ENCODE assay signal across 8 cellular contexts in genomic region chr19:48739835-48740704, GRCh38. TPM values are rescaled to one million over a fixed set of nuclear protein-coding genes. Genes with fewer than 3 reads are reported as not detected.
DNase-seq lines count a peak whose midpoint lies in the region; ATAC-seq and TF ChIP-seq lines count a peak whose summit lies in the region.

Gene RASIP1 (minus strand): TSS chr19:48740610. CDS start chr19:48740282, 328 bp downstream.

- DNase-seq in A673 (ENCODE audit: low spot score) (no peak), NCI-H2171 (lab: John Stamatoyannopoulos, UW) (peak; percentile 25), NCI-H1694 (lab: John Stamatoyannopoulos, UW) (no peak)
- DNase-seq in naive thymus-derived CD8-positive, alpha-beta T cell, result no peak
- no peak for DNase-seq in activated CD8-positive, alpha-beta memory T cell treated with anti-CD3 and anti-CD28 coated beads, Interleukin-2, amount 50 U/mL, for 48 hours

- intact Hi-C loops in A673 (cut with micrococcal nuclease; ENCODE audit: unreplicated experiment), result loop anchor here (5.0 kb wide), 1 partner anchor 93 kb away; the partner anchor contains the start of gene CA11

- BruUV-seq in A673 (replicated peaks; lab: Mats Ljungman, UMichigan), result no TSS peak

- H3K27me3 ChIP-seq in A673 (replicated peaks; ENCODE audit: insufficient read depth, low read depth, low read length, poor library complexity), result no peaks in the 10 kb centered on the region

- H3K36me3 ChIP-seq in A673 (ENCODE audit: insufficient read depth, low read length, poor library complexity, severe bottlenecking), result no peaks in the 10 kb centered on the region

- H3K27ac ChIP-seq in A673 (ENCODE audit: low read depth, low read length, poor library complexity, severe bottlenecking), result peak within 1 kb of the TSS; percentile 73

- H3K27ac Mint-ChIP-seq in naive thymus-derived CD8-positive, alpha-beta T cell, result peak within 1 kb of the TSS in 1 of 10 donors; percentile 57

- no peak for ATAC-seq in naive thymus-derived CD8-positive, alpha-beta T cell
- ATAC-seq in GM18909 (IDR thresholded peaks at IDR 0.05; ENCODE audit: poor library complexity, unreplicated experiment), result no peak
- no peak for ATAC-seq in HG03432 (IDR thresholded peaks at IDR 0.05; ENCODE audit: unreplicated experiment)

- no peaks in the 10 kb centered on the region for H3K36me3 Mint-ChIP-seq in naive thymus-derived CD8-positive, alpha-beta T cell

- no peak for TF ChIP-seq CTCF in A673 (conservative IDR thresholded peaks at IDR 0.05; ENCODE audit: low read depth, low read length)

- H3K9me3 ChIP-seq in A673 (ENCODE audit: low read depth, low read length, poor library complexity, severe bottlenecking), result no peaks in the 10 kb centered on the region

- peak within 1 kb of the TSS; percentile 59 for H3K4me3 ChIP-seq in A673 (ENCODE audit: low read depth, low read length, poor library complexity, severe bottlenecking)

- H3K4me1 ChIP-seq in A673 (ENCODE audit: insufficient read depth, low read length, poor library complexity, severe bottlenecking), result peaks cover 21% of the 10 kb centered on the region

- peaks cover 0 to 2% (median 0%) of the 10 kb centered on the region in 9 donors for H3K9me3 Mint-ChIP-seq in naive thymus-derived CD8-positive, alpha-beta T cell

- POLR2A ChIA-PET in A673 (lab: Charles Lee; ENCODE audit: low non-redundant PET), result interaction anchor here (0.5 kb wide), 1 partner anchor 615 kb away, joined by 3 read pairs; no protein-coding TSS in a partner anchor
- POLR2A ChIA-PET in naive thymus-derived CD8-positive, alpha-beta T cell (lab: Charles Lee), result interaction anchor here (0.5 to 2.5 kb wide), 9 partner anchors 10 to 103 kb away, joined by 3 to 15 read pairs (median 5); partner anchors contain the start of genes CA11 and FUT1

- peak within 1 kb of the TSS in 9 of 10 donors; percentile 25 to 82 (median 52) for H3K4me3 Mint-ChIP-seq in naive thymus-derived CD8-positive, alpha-beta T cell

- CTCF ChIA-PET in A673 (lab: Charles Lee), result no interaction called here

- in situ Hi-C loops in endometrial microvascular endothelial cells (cut with HindIII; ENCODE audit: inconsistent ontology term, low pct_unique_long_range_greater_than_20kb, low sequenced_read_pairs), result no loop called here

- H3K4me1 Mint-ChIP-seq in naive thymus-derived CD8-positive, alpha-beta T cell, result peaks cover 6 to 27% (median 22%) of the 10 kb centered on the region in 4 donors

- H3K27me3 Mint-ChIP-seq in naive thymus-derived CD8-positive, alpha-beta T cell, result peaks cover 0 to 16% (median 2%) of the 10 kb centered on the region in 5 donors

RNA-seq across cellular contexts. Expression of gene RASIP1, which starts in this region (rescaled TPM):
- total RNA-seq in A673 (2021) (3.8 and 5.0 TPM in 2 replicates), endometrial microvascular endothelial cells (ENCODE audit: inconsistent ontology term) (191 TPM)
- under 1 TPM in 1 of 2 experiments, not detected in 1; 0.25 TPM for total RNA-seq in naive thymus-derived CD8-positive, alpha-beta T cell
- under 1 TPM in 2 of 3 donors, not detected in 1; 0.10 to 0.26 TPM for polyA plus RNA-seq in naive thymus-derived CD8-positive, alpha-beta T cell

Comparison
In these comparisons a context has a peak if more than half of its experiments do, and no peak if none do; other contexts are left out.
1. RNA of gene RASIP1 (total RNA-seq): 191 TPM in endometrial microvascular endothelial cells (single experiment); 3.8 to 5.0 TPM in A673 and 0.25 TPM in naive thymus-derived CD8-positive, alpha-beta T cell; every median in the first group is over 10 times any median in the second.